Comparison of ENCODE assay signal across 26 cellular contexts in genomic region chr14:85172889-85173458, GRCh38.
"Had no signal": no experiment of that assay in that cellular context is flagged by ENCODE, and none has a peak within 500 bp of the region (broad histone marks: within the 10 kb centered on the region; RNA-seq: fewer than 3 reads in every experiment).

No MANE protein-coding gene starts in this region.

- H3K9me3 Mint-ChIP-seq: dendritic cell treated with granulocyte-macrophage colony-stimulating factor and Interleukin-4, amounts not matched to agents 40 ng/mL and 50 ng/mL, for 4 days; endodermal cell had no signal

- DNase-seq: cerebellar nuclear complex; colonic mucosa; cortex of kidney; effector CD8-positive, alpha-beta T cell; effector memory CD8-positive, alpha-beta T cell; endodermal cell; erythroblast; esophagus squamous epithelium; foreskin fibroblast; foreskin melanocyte; gastrocnemius medialis; glutamatergic neuron; head of caudate nucleus; heart right ventricle; hippocampal formation; kidney glomerular epithelial cell; left colon; lower lobe of right lung; mesendoderm; mucosa of descending colon; naive B cell had no signal

- H3K36me3 Mint-ChIP-seq: memory B cell, naive B cell had no signal

- H3K36me3 ChIP-seq: colonic mucosa, esophagus squamous epithelium, gastrocnemius medialis, heart right ventricle, lower lobe of right lung had no signal

- H3K4me3 ChIP-seq: colonic mucosa, esophagus squamous epithelium, gastrocnemius medialis, heart right ventricle, lower lobe of right lung, mucosa of descending colon had no signal

- H3K4me1 ChIP-seq: colonic mucosa, esophagus squamous epithelium, gastrocnemius medialis, heart right ventricle, lower lobe of right lung had no signal

- H3K27ac Mint-ChIP-seq: dendritic cell treated with granulocyte-macrophage colony-stimulating factor and Interleukin-4, amounts not matched to agents 40 ng/mL and 50 ng/mL, for 4 days; effector memory CD8-positive, alpha-beta T cell; endodermal cell; memory B cell had no signal

- H3K4me3 Mint-ChIP-seq: dendritic cell treated with granulocyte-macrophage colony-stimulating factor and Interleukin-4, amounts not matched to agents 40 ng/mL and 50 ng/mL, for 4 days; effector memory CD8-positive, alpha-beta T cell; endodermal cell; memory B cell; naive B cell had no signal

- H3K27ac ChIP-seq: colonic mucosa, esophagus squamous epithelium, gastrocnemius medialis, heart right ventricle, lower lobe of right lung had no signal

- H3K4me1 Mint-ChIP-seq: endodermal cell, memory B cell, naive B cell had no signal

- H3K27me3 Mint-ChIP-seq: dendritic cell treated with granulocyte-macrophage colony-stimulating factor and Interleukin-4, amounts not matched to agents 40 ng/mL and 50 ng/mL, for 4 days; effector memory CD8-positive, alpha-beta T cell; memory B cell; naive B cell had no signal

- FAIRE-seq: endometrium, islet of Langerhans had no signal

- ATAC-seq: effector memory CD8-positive, alpha-beta T cell; gastrocnemius medialis; heart right ventricle; left colon; left lobe of liver; lower lobe of right lung; mucosa of descending colon had no signal

- H3K9me3 ChIP-seq: esophagus squamous epithelium, gastrocnemius medialis, heart right ventricle, lower lobe of right lung, mucosa of descending colon had no signal

- H3K27me3 ChIP-seq: colonic mucosa, esophagus squamous epithelium, gastrocnemius medialis, heart right ventricle had no signal
